ENCODE assay signal across 30 cellular contexts in the genomic region with DNA sequence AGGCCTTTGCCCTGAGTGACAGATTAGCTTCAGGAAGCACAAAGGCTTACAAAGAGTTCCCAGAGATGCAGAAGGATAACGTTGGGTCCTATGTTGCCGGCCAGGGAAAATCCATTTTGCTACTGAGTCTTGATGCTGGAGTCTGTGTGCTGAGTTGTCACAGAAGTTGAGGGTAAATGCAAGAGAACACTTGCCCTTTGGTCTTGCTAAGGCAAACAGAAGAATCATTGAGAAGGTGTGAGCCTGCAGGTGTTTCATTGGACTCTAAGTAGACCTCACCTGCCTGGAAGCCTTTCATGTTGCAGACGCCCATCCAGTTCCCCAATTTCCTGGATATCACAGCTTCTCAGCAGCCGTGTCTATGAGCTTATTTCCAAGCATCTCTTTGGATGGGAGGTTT.
"Had no signal": no experiment of that assay in that cellular context is flagged by ENCODE, and none has a peak within 500 bp of the region (broad histone marks: within the 10 kb centered on the region; RNA-seq: fewer than 3 reads in every experiment).

No MANE protein-coding gene starts in this region.

- H3K9me3 ChIP-seq: breast epithelium, SK-N-SH had no signal

- H3K4me3 ChIP-seq: breast epithelium, K562 had no signal

- H3K4me2 ChIP-seq: SK-N-SH had no signal

- H3K9me3 Mint-ChIP-seq: activated T-cell treated with anti-CD3 and anti-CD28 coated beads, Interleukin-2, amount 50 U/mL, for 72 hours had no signal

- H3K4me3 Mint-ChIP-seq: activated CD8-positive, alpha-beta T cell treated with anti-CD3 and anti-CD28 coated beads for 36 hours; activated T-cell treated with anti-CD3 and anti-CD28 coated beads, Interleukin-2, amount 50 U/mL, for 72 hours; T-helper 1 cell treated with Interleukin-12 subunit alpha and Interleukin-12 subunit beta and Interleukin-4 antibody, amounts not matched to agents 30 μg/mL and 1 μg/mL, for 36 hours had no signal

- H3K27me3 ChIP-seq: breast epithelium had no signal

- H3K27ac ChIP-seq: breast epithelium had no signal

- DNase-seq: activated CD4-positive, alpha-beta T cell treated with anti-CD3 and anti-CD28 coated beads for 4 hours; activated CD8-positive, alpha-beta memory T cell treated with anti-CD3 and anti-CD28 coated beads, Interleukin-2, amount 50 U/mL, for 4 hours; activated CD8-positive, alpha-beta T cell treated with anti-CD3 and anti-CD28 coated beads for 36 hours; activated gamma-delta T cell treated with Interleukin-2 at 50 U/mL for 16 hours; activated naive CD4-positive, alpha-beta T cell treated with anti-CD3 and anti-CD28 coated beads, Interleukin-2, amount 50 U/mL, for 16 hours; activated T-cell treated with anti-CD3 and anti-CD28 coated beads, Interleukin-2, amount 50 U/mL, for 72 hours; aorta; caudate nucleus; Karpas-422; NCI-H1105 treated with DMSO at 0.1 percent for 48 hours; NCI-H146; NCI-H187 treated with DMSO at 0.1 percent for 48 hours; NCI-H2081 treated with DMSO at 0.1 percent for 48 hours; NCI-H2171; NCI-H2227 treated with DMSO at 0.1 percent for 48 hours; NCI-H446 treated with DMSO at 0.1 percent for 48 hours; NCI-H526 treated with DMSO at 0.1 percent for 48 hours; NCI-H82; NK-92 treated with Interleukin-12 subunit alpha and Interleukin-12 subunit beta, amount 100 ng/mL, for 24 hours; OCI-M1; RPMI8226; SK-N-SH; SW 1271 had no signal

- ATAC-seq: activated CD4-positive, CD25-positive, alpha-beta regulatory T cell treated with anti-CD3 and anti-CD28 coated beads, Interleukin-2, amount 50 U/mL, for 24 hours; activated CD8-positive, alpha-beta T cell treated with anti-CD3 and anti-CD28 coated beads for 36 hours; activated T-cell treated with anti-CD3 and anti-CD28 coated beads, Interleukin-2, amount 50 U/mL, for 72 hours; K562; Panc1; Right ventricle myocardium inferior had no signal

- H3K9ac ChIP-seq: SK-N-SH had no signal

- H3K4me1 ChIP-seq: breast epithelium had no signal

- H3K9me2 ChIP-seq: SK-N-SH had no signal

- H3K27ac Mint-ChIP-seq: activated CD8-positive, alpha-beta T cell treated with anti-CD3 and anti-CD28 coated beads for 36 hours; activated T-cell treated with anti-CD3 and anti-CD28 coated beads, Interleukin-2, amount 50 U/mL, for 72 hours; activated T-helper 2 cell treated with anti-CD3 and anti-CD28 coated beads, Interferon-gamma antibody, Interleukin-2, Interleukin-4, amounts not matched to agents 10 μg/mL and 5 μg/mL and 100 μg/mL, durations not matched to agents 14 hours and 24 hours and 36 hours; T-helper 1 cell treated with Interleukin-12 subunit alpha and Interleukin-12 subunit beta and Interleukin-4 antibody, amounts not matched to agents 30 μg/mL and 1 μg/mL, for 36 hours had no signal

- H3K27me3 Mint-ChIP-seq: activated CD8-positive, alpha-beta T cell treated with anti-CD3 and anti-CD28 coated beads for 36 hours had no signal

- H3K36me3 ChIP-seq: breast epithelium had no signal
